17 cellular contexts compared by ENCODE assay signal in genomic region chrX:7614616-7615015, GRCh38.
DNase-seq lines count a peak whose midpoint lies in the region; ATAC-seq and TF ChIP-seq lines count a peak whose summit lies in the region.
"Had no signal": no experiment of that assay in that cellular context is flagged by ENCODE, and none has a peak within 500 bp of the region (broad histone marks: within the 10 kb centered on the region; RNA-seq: fewer than 3 reads in every experiment).

No MANE protein-coding gene starts in this region.

- CTCF ChIA-PET in SK-N-SH (lab: Yijun Ruan, JAX): no interaction called here

- in situ Hi-C loops in ACHN (cut with HindIII; ENCODE audit: low pct_ligation_motif_present, low pct_unique_long_range_greater_than_20kb, low sequenced_read_pairs): no loop called here

- no peak overlapping the region for H2AFZ ChIP-seq in SK-N-SH (ENCODE audit: low read depth)

- no peak overlapping the region for H3K27ac ChIP-seq in SK-N-SH (ENCODE audit: low read depth in 2 of 2, low read length in 1 of 2)
- H3K27ac ChIP-seq: esophagus muscularis mucosa, upper lobe of right lung had no signal

- H3K9me3 ChIP-seq in SK-N-SH: no peaks in the 10 kb centered on the region
- H3K9me3 ChIP-seq: esophagus muscularis mucosa, upper lobe of right lung had no signal

- peak; percentile 19 for DNase-seq in DMS79 (lab: John Stamatoyannopoulos, UW)
- DNase-seq in NCI-H146 (lab: John Stamatoyannopoulos, UW): peak; percentile 85
- DNase-seq in NCI-H345 treated with DMSO at 0.1 percent for 48 hours (lab: John Stamatoyannopoulos, UW; ENCODE audit: unreplicated experiment): peak; percentile 87
- DNase-seq in SHP77 treated with DMSO at 0.1 percent for 48 hours (lab: John Stamatoyannopoulos, UW): peak; percentile 93
- DNase-seq in SK-N-SH: no peak
- no peak for DNase-seq in AML-193 (lab: John Stamatoyannopoulos, UW)
- no peak for DNase-seq in ACHN
- DNase-seq: activated CD4-positive, alpha-beta T cell treated with anti-CD3 and anti-CD28 coated beads, Interleukin-2, amount 50 U/mL, for 48 hours; activated effector memory CD4-positive, alpha-beta T cell treated with Interleukin-2 at 50 U/mL for 16 hours; activated naive CD8-positive, alpha-beta T cell treated with anti-CD3 and anti-CD28 coated beads, Interleukin-2, amount 50 U/mL, for 24 hours; effector CD8-positive, alpha-beta T cell; stimulated activated CD8-positive, alpha-beta memory T cell treated with anti-CD3 and anti-CD28 coated beads, Interleukin-4, amount 100 ng/mL, for 48 hours; upper lobe of right lung had no signal

- H3K9ac ChIP-seq in SK-N-SH: no peak overlapping the region

- H3K4me3 ChIP-seq in SK-N-SH (ENCODE audit: low read depth in 2 of 2, low read length in 1 of 2): no peak overlapping the region
- H3K4me3 ChIP-seq: esophagus muscularis mucosa, lung, upper lobe of right lung had no signal

- no peaks in the 10 kb centered on the region for H3K36me3 ChIP-seq in SK-N-SH (replicated peaks in 1 of 2; ENCODE audit: control insufficient read depth in 1 of 2, insufficient read depth in 2 of 2, low read length in 1 of 2)
- H3K36me3 ChIP-seq: esophagus muscularis mucosa, upper lobe of right lung had no signal

- no peaks in the 10 kb centered on the region for H3K9me2 ChIP-seq in SK-N-SH

- WGBS in SK-N-SH (ENCODE audit: low lambda C conversion rate): 9% methylated on average over 3 of the region's 3 CpGs

- no peak for ATAC-seq in HG02938 (IDR thresholded peaks at IDR 0.05; ENCODE audit: unreplicated experiment)
- ATAC-seq: activated naive CD8-positive, alpha-beta T cell treated with anti-CD3 and anti-CD28 coated beads, Interleukin-2, amount 50 U/mL, for 24 hours; SK-N-SH treated with all-trans-retinoic acid at 6 μM for 48 hours; upper lobe of right lung had no signal

- H3K27me3 ChIP-seq in SK-N-SH (ENCODE audit: insufficient read depth): no peaks in the 10 kb centered on the region
- H3K27me3 ChIP-seq: esophagus muscularis mucosa, upper lobe of right lung had no signal

- H3K4me2 ChIP-seq in SK-N-SH: no peak overlapping the region

- no peak for TF ChIP-seq CTCF in SK-N-SH (IDR thresholded peaks at IDR 0.05)

- H4K20me1 ChIP-seq in SK-N-SH (ENCODE audit: insufficient read depth): no peaks in the 10 kb centered on the region

- POLR2A ChIA-PET in SK-N-SH (lab: Yijun Ruan, JAX): no interaction called here

- no peak for TF ChIP-seq RAD21 in SK-N-SH (IDR thresholded peaks at IDR 0.05; ENCODE audit: low read length)

- no peaks in the 10 kb centered on the region for H3K79me2 ChIP-seq in SK-N-SH (ENCODE audit: insufficient read depth)

- no peaks in the 10 kb centered on the region for H3F3A ChIP-seq in SK-N-SH (replicated peaks; ENCODE audit: insufficient read depth)

- no peak for TF ChIP-seq EP300 in SK-N-SH (IDR thresholded peaks at IDR 0.05; ENCODE audit: borderline replicate concordance in 1 of 2, low read depth in 1 of 2, low read length in 1 of 2)

- H3K4me1 ChIP-seq in SK-N-SH (ENCODE audit: control insufficient read depth in 1 of 2, insufficient read depth in 2 of 2, low read depth in 1 of 2, low read length in 1 of 2): no peaks in the 10 kb centered on the region
- H3K4me1 ChIP-seq: esophagus muscularis mucosa, upper lobe of right lung had no signal

TF ChIP-seq in SK-N-SH, 30 proteins besides CTCF, POLR2A, EP300 and RAD21:
- no peak for TF ChIP-seq MEF2A (IDR thresholded peaks at IDR 0.05; ENCODE audit: borderline replicate concordance, low read depth)
- TF ChIP-seq MXI1 (IDR thresholded peaks at IDR 0.05; ENCODE audit: low read depth, low read length): no peak
- TF ChIP-seq ELF1 (IDR thresholded peaks at IDR 0.05): no peak
- TF ChIP-seq MAX (IDR thresholded peaks at IDR 0.05; ENCODE audit: low read depth): no peak
- TF ChIP-seq EZH2phosphoT487 (IDR thresholded peaks at IDR 0.05; ENCODE audit: borderline replicate concordance, low read depth): no peak

Comparison
In these comparisons a context has a peak if more than half of its experiments do, and no peak if none do; other contexts are left out.
1. DNase-seq: peak in DMS79 (single experiment), NCI-H146 (single experiment), NCI-H345 treated with DMSO at 0.1 percent for 48 hours (single experiment) and SHP77 treated with DMSO at 0.1 percent for 48 hours (single experiment); none in SK-N-SH (single experiment), AML-193 (0 of 2) and ACHN (single experiment).